Comparison of ENCODE assay signal across 12 cellular contexts in the genomic region with DNA sequence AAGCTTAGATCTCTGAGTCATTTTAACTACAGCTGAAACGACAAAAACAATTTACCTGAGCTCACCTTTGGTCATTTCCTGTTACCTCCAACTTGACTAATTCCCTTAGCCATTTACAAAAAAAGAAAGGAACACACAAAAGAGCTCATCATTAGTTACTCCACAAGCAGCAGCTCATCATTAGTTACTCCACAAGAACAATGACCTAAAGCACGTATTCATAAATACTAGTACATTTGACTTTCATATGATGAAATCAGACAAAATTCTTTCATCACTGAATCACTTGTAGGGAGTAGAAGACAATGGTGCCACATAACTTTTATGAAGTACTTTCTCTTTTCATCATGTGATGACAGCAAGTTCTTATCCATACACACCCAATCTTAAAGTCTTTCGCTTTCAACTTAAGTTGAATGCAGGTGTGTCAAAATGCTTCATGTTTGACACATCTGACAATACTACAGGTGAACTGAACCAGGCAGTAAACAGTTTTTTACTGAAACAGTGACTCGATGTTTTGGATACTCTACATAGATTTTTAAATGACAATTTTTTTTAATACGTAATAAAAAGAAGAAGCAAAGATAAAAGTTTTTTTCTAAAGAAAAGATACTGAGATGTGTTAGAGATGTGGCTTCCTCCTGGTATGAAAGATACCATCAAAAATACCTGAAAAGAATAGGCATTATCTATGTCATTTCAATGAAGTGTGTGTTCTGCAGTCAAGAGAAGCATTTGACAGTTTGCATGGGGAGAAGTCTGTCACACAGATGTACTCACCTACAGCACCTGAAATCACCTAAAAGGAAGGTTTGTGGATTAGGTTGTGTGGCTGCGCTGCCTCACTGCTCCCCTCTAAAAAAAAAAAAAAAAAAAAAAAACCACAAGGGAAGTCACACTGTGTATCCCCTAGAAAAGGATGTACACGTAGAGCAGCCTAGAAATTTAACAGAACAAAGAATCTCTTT.
A peak's percentile ranks its signal among the peaks of the same experiment; 100 is the strongest.
DNase-seq lines count a peak whose midpoint lies in the region; ATAC-seq and TF ChIP-seq lines count a peak whose summit lies in the region.
"Had no signal": no experiment of that assay in that cellular context is flagged by ENCODE, and none has a peak within 500 bp of the region (broad histone marks: within the 10 kb centered on the region; RNA-seq: fewer than 3 reads in every experiment).

No MANE protein-coding gene starts in this region.

- DNase-seq in activated naive CD4-positive, alpha-beta T cell treated with anti-CD3 and anti-CD28 coated beads, Interleukin-2, amount 10 ng/mL, durations not matched to agents 7 days and 5 days = peak; percentile 29
- no peak for DNase-seq in activated naive CD4-positive, alpha-beta T cell (lab: John Stamatoyannopoulos, UW)
- DNase-seq in PC-3 (peak; percentile 74), epithelial cell of esophagus (ENCODE audit: low read depth) (peak; percentile 96), upper lobe of left lung (no peak)
- DNase-seq in stimulated activated naive CD8-positive, alpha-beta T cell treated with anti-CD3 and anti-CD28 coated beads, Interleukin-15, Interleukin-2, amounts not matched to agents 100 U/mL and 50 U/mL, for 24 hours = no peak
- DNase-seq in stimulated activated CD4-positive, alpha-beta T cell treated with anti-CD3 and anti-CD28 coated beads, Interleukin-4, amount 100 ng/mL, for 1 hour = no peak
- DNase-seq: activated CD4-positive, alpha-beta T cell treated with anti-CD3 and anti-CD28 coated beads for 4 hours; foreskin melanocyte; NCI-H1436; psoas muscle had no signal

- peaks cover 8% of the 10 kb centered on the region for H3F3A ChIP-seq in PC-3 (ENCODE audit: low read length, unreplicated experiment)

- no peak overlapping the region for H3K9ac ChIP-seq in PC-3 (ENCODE audit: low read length)

- TF ChIP-seq EP300 in upper lobe of left lung (IDR thresholded peaks at IDR 0.05) = no peak

- peaks cover 42% of the 10 kb centered on the region for H3K36me3 Mint-ChIP-seq in activated naive CD4-positive, alpha-beta T cell treated with anti-CD3 and anti-CD28 coated beads, Interleukin-2, amount 10 ng/mL, durations not matched to agents 7 days and 5 days

- ATAC-seq in PC-3 = peak; percentile 45
- ATAC-seq in stimulated activated naive CD8-positive, alpha-beta T cell treated with anti-CD3 and anti-CD28 coated beads, Interleukin-15, Interleukin-2, amounts not matched to agents 100 U/mL and 50 U/mL, for 24 hours = peak; percentile 64
- ATAC-seq in upper lobe of left lung (ENCODE audit: low FRiP score in 2 of 2) = no peak
- ATAC-seq in HG03565 (IDR thresholded peaks at IDR 0.05; ENCODE audit: unreplicated experiment) = no peak
- ATAC-seq: psoas muscle had no signal

- POLR2A ChIA-PET in PC-3 (lab: Charles Lee; ENCODE audit: unreplicated experiment) = no interaction called here

- no TSS peak for BruUV-seq in PC-3 (replicated peaks; lab: Mats Ljungman, UMichigan)

- CTCF ChIA-PET in activated naive CD4-positive, alpha-beta T cell treated with anti-CD3 and anti-CD28 coated beads, Interleukin-2, amount 10 ng/mL, durations not matched to agents 7 days and 5 days (lab: Charles Lee) = interaction anchor here (0.7 to 1.0 kb wide), 2 partner anchors 39 to 78 kb away, joined by 3 read pairs; no protein-coding TSS in a partner anchor
- CTCF ChIA-PET in PC-3 (lab: Charles Lee) = no interaction called here

- 80 to 83% methylated on average over 7 of the region's 7 CpGs for WGBS in upper lobe of left lung, 2 donors

- no peaks in the 10 kb centered on the region for H3K9me3 ChIP-seq in PC-3 (ENCODE audit: low read length)
- H3K9me3 ChIP-seq in upper lobe of left lung = no peaks in the 10 kb centered on the region
- H3K9me3 ChIP-seq: psoas muscle had no signal

- no peaks in the 10 kb centered on the region for H3K27me3 Mint-ChIP-seq in activated naive CD4-positive, alpha-beta T cell treated with anti-CD3 and anti-CD28 coated beads, Interleukin-2, amount 10 ng/mL, durations not matched to agents 7 days and 5 days

- H3K4me1 ChIP-seq in PC-3 (ENCODE audit: insufficient read depth, low read length) = peaks cover 35% of the 10 kb centered on the region
- H3K4me1 ChIP-seq in upper lobe of left lung = no peaks in the 10 kb centered on the region
- H3K4me1 ChIP-seq: psoas muscle had no signal

- H2AFZ ChIP-seq in PC-3 (ENCODE audit: low read length) = no peak overlapping the region

- H3K27me3 ChIP-seq in PC-3 (ENCODE audit: low read length) (no peaks in the 10 kb centered on the region), upper lobe of left lung (no peaks in the 10 kb centered on the region)

- no peaks in the 10 kb centered on the region for H3K79me2 ChIP-seq in PC-3 (ENCODE audit: low read length)

- H3K36me3 ChIP-seq in PC-3 (ENCODE audit: low read depth, low read length) = 0 out of 2 replicates have a peak, but pooled peaks cover 4% of the 10 kb centered on the region
- H3K36me3 ChIP-seq in upper lobe of left lung = no peaks in the 10 kb centered on the region

- H3K27ac Mint-ChIP-seq in activated naive CD4-positive, alpha-beta T cell treated with anti-CD3 and anti-CD28 coated beads, Interleukin-2, amount 10 ng/mL, durations not matched to agents 7 days and 5 days = peak overlapping the region; percentile 94

- peaks cover 4% of the 10 kb centered on the region for H3K9me3 Mint-ChIP-seq in activated naive CD4-positive, alpha-beta T cell treated with anti-CD3 and anti-CD28 coated beads, Interleukin-2, amount 10 ng/mL, durations not matched to agents 7 days and 5 days

- peak overlapping the region; percentile 63 for H3K4me2 ChIP-seq in PC-3 (ENCODE audit: low read length)

- H4K20me1 ChIP-seq in PC-3 (ENCODE audit: low read length) = no peaks in the 10 kb centered on the region

- H3K27ac ChIP-seq in PC-3 (ENCODE audit: low read length) = peak overlapping the region; percentile 56
- no peak overlapping the region for H3K27ac ChIP-seq in upper lobe of left lung
- H3K27ac ChIP-seq: psoas muscle had no signal

- TF ChIP-seq POLR2A in upper lobe of left lung (IDR thresholded peaks at IDR 0.05) = no peak

- H3K4me3 Mint-ChIP-seq in activated naive CD4-positive, alpha-beta T cell treated with anti-CD3 and anti-CD28 coated beads, Interleukin-2, amount 10 ng/mL, durations not matched to agents 7 days and 5 days = peak overlapping the region; percentile 46

- H3K4me3 ChIP-seq in PC-3 (ENCODE audit: low read length) (peak overlapping the region; percentile 10; the same call in 1 of the 2 replicates), epithelial cell of esophagus (ENCODE audit: low read length) (no peak overlapping the region), upper lobe of left lung (no peak overlapping the region)
- H3K4me3 ChIP-seq: psoas muscle had no signal

- peaks cover 55% of the 10 kb centered on the region for H3K4me1 Mint-ChIP-seq in activated naive CD4-positive, alpha-beta T cell treated with anti-CD3 and anti-CD28 coated beads, Interleukin-2, amount 10 ng/mL, durations not matched to agents 7 days and 5 days

- H3K9me2 ChIP-seq in PC-3 (replicated peaks; ENCODE audit: low read length) = no peaks in the 10 kb centered on the region

- TF ChIP-seq CTCF in PC-3 (conservative IDR thresholded peaks at IDR 0.05; ENCODE audit: low read depth, low read length) (no peak), epithelial cell of esophagus (IDR thresholded peaks at IDR 0.05; ENCODE audit: insufficient read depth, low read depth, low read length, missing control alignments) (no peak), upper lobe of left lung (IDR thresholded peaks at IDR 0.05) (no peak)

- intact Hi-C loops in PC-3 (cut with micrococcal nuclease) = no loop called here

Comparison
In these comparisons a context has a peak if more than half of its experiments do, and no peak if none do; other contexts are left out.
1. DNase-seq: peak in activated naive CD4-positive, alpha-beta T cell treated with anti-CD3 and anti-CD28 coated beads, Interleukin-2, amount 10 ng/mL, durations not matched to agents 7 days and 5 days (single experiment), PC-3 (single experiment) and epithelial cell of esophagus (single experiment); none in activated naive CD4-positive, alpha-beta T cell (0 of 4), stimulated activated naive CD8-positive, alpha-beta T cell treated with anti-CD3 and anti-CD28 coated beads, Interleukin-15, Interleukin-2, amounts not matched to agents 100 U/mL and 50 U/mL, for 24 hours (single experiment), stimulated activated CD4-positive, alpha-beta T cell treated with anti-CD3 and anti-CD28 coated beads, Interleukin-4, amount 100 ng/mL, for 1 hour (single experiment) and upper lobe of left lung (0 of 2).
2. ATAC-seq: peak in PC-3 (single experiment) and stimulated activated naive CD8-positive, alpha-beta T cell treated with anti-CD3 and anti-CD28 coated beads, Interleukin-15, Interleukin-2, amounts not matched to agents 100 U/mL and 50 U/mL, for 24 hours (single experiment); none in upper lobe of left lung (0 of 2) and HG03565 (single experiment).